In genomic region chr2:85704800-85705679, GRCh38 we compare ENCODE assay signal across 8 cellular contexts. TPM values are rescaled to one million over a fixed set of nuclear protein-coding genes. Genes with fewer than 3 reads are reported as not detected.
DNase-seq lines count a peak whose midpoint lies in the region; ATAC-seq, FAIRE-seq and TF ChIP-seq lines count a peak whose summit lies in the region.

No MANE protein-coding gene starts in this region.

- H3K4ac ChIP-seq in H1 (replicated peaks; ENCODE audit: insufficient read length, low read depth, low read length) = peak overlapping the region; percentile 87

- 0 out of 2 replicates have a peak overlapping the region, but pooled peaks have one; percentile 53 for H2BK15ac ChIP-seq in H1 (ENCODE audit: low read length)

- TF ChIP-seq POLR2A in H1 (IDR thresholded peaks at IDR 0.05; ENCODE audit: control extremely low read depth in 1 of 2, low read depth in 2 of 2, low read length in 2 of 2) = no peak

- no peak overlapping the region for H2BK20ac ChIP-seq in H1 (ENCODE audit: low read length)

- no peak overlapping the region for H2BK12ac ChIP-seq in H1 (ENCODE audit: low read depth, low read length)

- H2AK5ac ChIP-seq in H1 (ENCODE audit: low read depth, low read length) = no peak overlapping the region; the same call in 1 of the 2 replicates

- H3K4me3 ChIP-seq in BLaER1 treated with 17β-estradiol and CSF1 and Interleukin-3, amounts not matched to agents 10 nM and 100 nM = peak overlapping the region in 7 of 10 experiments; percentile 0 to 53 (median 31); a peak in 8 of 20 replicates
- H3K4me3 ChIP-seq in H1 (ENCODE audit: extremely low read depth in 1 of 4, insufficient read depth in 2 of 4, low read depth in 3 of 4, low read length in 4 of 4) (no peak overlapping the region), urinary bladder (ENCODE audit: low read depth, low read length) (no peak overlapping the region)

- H2BK5ac ChIP-seq in H1 (ENCODE audit: low read depth, low read length) = peak overlapping the region; percentile 4; the same call in 1 of the 2 replicates

- no peak for TF ChIP-seq RAD21 in H1 (IDR thresholded peaks at IDR 0.05 in 1 of 2, conservative IDR thresholded peaks at IDR 0.05 in 1 of 2; ENCODE audit: low read depth in 2 of 2, low read length in 2 of 2)

- H3K23ac ChIP-seq in H1 (ENCODE audit: insufficient read length) = no peak overlapping the region

- TF ChIP-seq EP300 in H1 (IDR thresholded peaks at IDR 0.05; ENCODE audit: borderline replicate concordance in 1 of 2, low read depth in 2 of 2, low read length in 2 of 2) = no peak

- peak; percentile 76 for ATAC-seq in GM21447 (IDR thresholded peaks at IDR 0.05; ENCODE audit: unreplicated experiment)

- H3K27ac ChIP-seq in BLaER1 treated with 17β-estradiol and CSF1 and Interleukin-3, amounts not matched to agents 10 nM and 100 nM = peak overlapping the region; percentile 70 to 97 (median 75)
- no peak overlapping the region for H3K27ac ChIP-seq in H1 (ENCODE audit: low read depth, low read length)
- H3K27ac ChIP-seq in urinary bladder (ENCODE audit: low read depth) = peak overlapping the region; percentile 12

- no peak overlapping the region for H3K14ac ChIP-seq in H1 (ENCODE audit: insufficient read length)

- H4K20me1 ChIP-seq in BLaER1 treated with 17β-estradiol and CSF1 and Interleukin-3, amounts not matched to agents 10 nM and 100 nM = no peaks in the 10 kb centered on the region
- no peaks in the 10 kb centered on the region for H4K20me1 ChIP-seq in H1 (replicated peaks in 1 of 2; ENCODE audit: control insufficient read depth in 1 of 2, insufficient read depth in 2 of 2, low read length in 2 of 2)

- H2BK120ac ChIP-seq in H1 (replicated peaks; ENCODE audit: low read depth, low read length) = no peak overlapping the region

- 90% methylated on average over 8 of the region's 8 CpGs; no CpG with 5 or more reads in 1 of the 2 experiments for WGBS in H1 (ENCODE audit: extremely low coverage in 1 of 2, insufficient coverage in 1 of 2, insufficient read length in 1 of 2, insufficient replicate concordance in 2 of 2, low coverage in 1 of 2, low lambda C conversion rate in 2 of 2, missing lambda C conversion rate in 1 of 2), 2 experiments
- 74% methylated on average over 8 of the region's 8 CpGs for WGBS in urinary bladder

- DNase-seq in NOMO-1 treated with dmso at 0.1 percent for 144 hours (lab: John Stamatoyannopoulos, UW; ENCODE audit: unreplicated experiment) (peak; percentile 42), H1 (ENCODE audit: low read depth in 1 of 2, low spot score in 2 of 2) (no peak), superior temporal gyrus (ENCODE audit: extremely low spot score) (no peak), NCI-H526 (lab: John Stamatoyannopoulos, UW) (no peak), SHP77 (lab: John Stamatoyannopoulos, UW) (no peak)

- no peak overlapping the region for H3K18ac ChIP-seq in H1 (ENCODE audit: extremely low read depth, low read length)

- FAIRE-seq in H1 (lab: Jason Lieb, UNC) = no peak

- H3K9ac ChIP-seq in BLaER1 treated with 17β-estradiol and CSF1 and Interleukin-3, amounts not matched to agents 10 nM and 100 nM = peak overlapping the region; percentile 41 to 86 (median 56)
- no peak overlapping the region for H3K9ac ChIP-seq in H1 (replicated peaks in 1 of 4; ENCODE audit: extremely low read depth in 1 of 4, low read depth in 3 of 4, low read length in 3 of 4)

- no peak overlapping the region for H4K8ac ChIP-seq in H1 (ENCODE audit: extremely low read depth, insufficient read depth, low read length)

- peak overlapping the region; percentile 78 to 97 (median 90) for H3K4me2 ChIP-seq in BLaER1 treated with 17β-estradiol and CSF1 and Interleukin-3, amounts not matched to agents 10 nM and 100 nM
- H3K4me2 ChIP-seq in H1 (ENCODE audit: insufficient read depth in 1 of 2, low read depth in 2 of 2, low read length in 2 of 2) = no peak overlapping the region

- CTCF ChIA-PET in H1 (lab: Charles Lee; ENCODE audit: partially characterized antibody) = interaction anchor here (0.8 to 7.4 kb wide), 18 partner anchors 8 to 110 kb away, joined by 3 to 80 read pairs (median 7); partner anchors contain the start of gene GNLY

- no peak overlapping the region for H4K91ac ChIP-seq in H1 (replicated peaks; ENCODE audit: insufficient read length, low read length)

- POLR2A ChIA-PET in H1 (lab: Charles Lee; ENCODE audit: partially characterized antibody) = interaction anchor here (0.6 to 2.5 kb wide), 3 partner anchors 18 to 40 kb away, joined by 3 to 10 read pairs (median 3); no protein-coding TSS in a partner anchor

- H3K56ac ChIP-seq in H1 (replicated peaks; ENCODE audit: insufficient read length, low read depth, low read length) = no peak overlapping the region

- no peaks in the 10 kb centered on the region for H3K23me2 ChIP-seq in H1 (ENCODE audit: low read depth, low read length)

- no peaks in the 10 kb centered on the region for H3K27me3 ChIP-seq in BLaER1 treated with 17β-estradiol and CSF1 and Interleukin-3, amounts not matched to agents 10 nM and 100 nM
- no peaks in the 10 kb centered on the region; a peak in 1 of 7 replicates for H3K27me3 ChIP-seq in H1 (replicated peaks in 1 of 4; ENCODE audit: control insufficient read depth in 3 of 4, extremely low read depth in 1 of 4, insufficient read depth in 3 of 4, low read length in 3 of 4)

- H3K79me1 ChIP-seq in H1 (ENCODE audit: low read depth, low read length) = no peaks in the 10 kb centered on the region

- H3K79me2 ChIP-seq in H1 (ENCODE audit: control insufficient read depth in 1 of 2, insufficient read depth in 2 of 2, low read length in 2 of 2) = no peaks in the 10 kb centered on the region

- H3K4me1 ChIP-seq in BLaER1 treated with 17β-estradiol and CSF1 and Interleukin-3, amounts not matched to agents 10 nM and 100 nM = peaks cover 59 to 89% (median 74%) of the 10 kb centered on the region in 10 experiments
- H3K4me1 ChIP-seq in H1 (replicated peaks in 1 of 4; ENCODE audit: control insufficient read depth in 3 of 4, insufficient read depth in 4 of 4, low read length in 3 of 4) (peaks cover 0 to 7% (median 4%) of the 10 kb centered on the region in 4 experiments; a peak in 4 of 7 replicates), urinary bladder (ENCODE audit: insufficient read depth) (no peaks in the 10 kb centered on the region)

- no peaks in the 10 kb centered on the region for H3K9me3 ChIP-seq in BLaER1 treated with 17β-estradiol and CSF1 and Interleukin-3, amounts not matched to agents 10 nM and 100 nM (replicated peaks in 1 of 11)
- no peaks in the 10 kb centered on the region for H3K9me3 ChIP-seq in H1 (ENCODE audit: insufficient read depth in 2 of 2, low read depth in 1 of 2, low read length in 1 of 2)

- no peak overlapping the region for H4K5ac ChIP-seq in H1 (ENCODE audit: insufficient read length, low read depth, low read length)

- H3K36me3 ChIP-seq in BLaER1 treated with 17β-estradiol and CSF1 and Interleukin-3, amounts not matched to agents 10 nM and 100 nM = no peaks in the 10 kb centered on the region
- H3K36me3 ChIP-seq in H1 (ENCODE audit: control insufficient read depth in 2 of 4, insufficient read depth in 4 of 4, low read length in 3 of 4) (no peaks in the 10 kb centered on the region), urinary bladder (ENCODE audit: insufficient read depth) (no peaks in the 10 kb centered on the region)

- H2AFZ ChIP-seq in H1 (ENCODE audit: low read length) = no peak overlapping the region

- TF ChIP-seq CTCF in H1 (IDR thresholded peaks at IDR 0.05; ENCODE audit: control extremely low read depth in 1 of 3, insufficient read depth in 1 of 3, low read depth in 1 of 3, low read length in 3 of 3) = no peak

TF ChIP-seq in H1, 55 proteins besides CTCF, POLR2A, EP300 and RAD21 (continues in another document):
- TF ChIP-seq KDM4A (IDR thresholded peaks at IDR 0.05; ENCODE audit: low read depth, low read length, severe bottlenecking) (no peak), GABPA (IDR thresholded peaks at IDR 0.05; ENCODE audit: borderline replicate concordance, insufficient read depth, low read length) (no peak), NANOG (IDR thresholded peaks at IDR 0.05; ENCODE audit: insufficient read depth, low read depth, low read length, poor library complexity, severe bottlenecking) (no peak)

RNA-seq across cellular contexts. Expression of gene GNLY, which starts 10.9 kb away (rescaled TPM):
- total RNA-seq in H1 (2021; fragmentation: NEBNext Ultra II Directional; extraction: Animal tissue kit (Norgen Biotek cat#: 25700)) = not detected in 2 replicates
- 0.03 TPM in 1 of 2 replicates, not detected in the other for polyA plus RNA-seq in H1 (2011; rRNA removed)
- polyA plus RNA-seq in H1 (2011; cell fraction: cytosol; rRNA removed) = 0.19 TPM
- 0.23 TPM for polyA plus RNA-seq in H1 (2011; cell fraction: nucleus; rRNA removed)
- 0.31 to 0.36 TPM in 2 of 4 replicates, not detected in the others for polyA plus RNA-seq in H1 (2012, experiment 1 of 2)
- polyA plus RNA-seq in H1 (2012, experiment 2 of 2) = not detected
- polyA plus RNA-seq in H1 (2013, experiment 1 of 2) = not detected
- polyA plus RNA-seq in H1 (2013, experiment 2 of 2) = not detected
- polyA minus RNA-seq in H1 (2011; rRNA and poly(A)+ RNA removed) = not detected in 2 replicates
- polyA minus RNA-seq in H1 (2011; cell fraction: cytosol; rRNA and poly(A)+ RNA removed) = not detected
- not detected for polyA minus RNA-seq in H1 (2011; cell fraction: nucleus; rRNA and poly(A)+ RNA removed)
- not detected for total RNA-seq in urinary bladder
- 1.8 TPM for polyA plus RNA-seq in urinary bladder

RNA-seq across cellular contexts. Expression of gene SFTPB, which starts 37.0 kb away (rescaled TPM):
- not detected in 2 replicates for total RNA-seq in H1 (2021; fragmentation: NEBNext Ultra II Directional; extraction: Animal tissue kit (Norgen Biotek cat#: 25700))
- polyA plus RNA-seq in H1 (2011; rRNA removed) (not detected in 2 replicates), urinary bladder (not detected)
- polyA plus RNA-seq in H1 (2011; cell fraction: cytosol; rRNA removed) = not detected
- polyA plus RNA-seq in H1 (2011; cell fraction: nucleus; rRNA removed) = not detected
- 0.05 to 0.07 TPM (median 0.05 TPM) in 3 of 4 replicates, not detected in the other for polyA plus RNA-seq in H1 (2012, experiment 1 of 2)
- polyA plus RNA-seq in H1 (2012, experiment 2 of 2) = not detected
- not detected for polyA plus RNA-seq in H1 (2013, experiment 1 of 2)
- not detected for polyA plus RNA-seq in H1 (2013, experiment 2 of 2)
- not detected in 2 replicates for polyA minus RNA-seq in H1 (2011; rRNA and poly(A)+ RNA removed)
- polyA minus RNA-seq in H1 (2011; cell fraction: cytosol; rRNA and poly(A)+ RNA removed) = not detected
- not detected for polyA minus RNA-seq in H1 (2011; cell fraction: nucleus; rRNA and poly(A)+ RNA removed)
- not detected for total RNA-seq in urinary bladder

RNA-seq across cellular contexts. Expression of gene ATOH8, which starts 48.8 kb away (rescaled TPM):
- total RNA-seq in H1 (2021; fragmentation: NEBNext Ultra II Directional; extraction: Animal tissue kit (Norgen Biotek cat#: 25700)) = 0.50 and 0.54 TPM in 2 replicates
- 0.53 and 0.74 TPM in 2 replicates for polyA plus RNA-seq in H1 (2011; rRNA removed)
- 0.74 TPM for polyA plus RNA-seq in H1 (2011; cell fraction: cytosol; rRNA removed)
- polyA plus RNA-seq in H1 (2011; cell fraction: nucleus; rRNA removed) = 0.93 TPM
- polyA plus RNA-seq in H1 (2012, experiment 1 of 2) = 0.66 to 0.90 TPM (median 0.79 TPM) in 4 replicates
- polyA plus RNA-seq in H1 (2012, experiment 2 of 2) = 0.98 TPM
- 0.30 TPM for polyA plus RNA-seq in H1 (2013, experiment 1 of 2)
- 0.31 TPM for polyA plus RNA-seq in H1 (2013, experiment 2 of 2)
- 0.29 and 0.57 TPM in 2 replicates for polyA minus RNA-seq in H1 (2011; rRNA and poly(A)+ RNA removed)
- polyA minus RNA-seq in H1 (2011; cell fraction: cytosol; rRNA and poly(A)+ RNA removed) = 1.2 TPM
- 0.50 TPM for polyA minus RNA-seq in H1 (2011; cell fraction: nucleus; rRNA and poly(A)+ RNA removed)
- 18.3 TPM for total RNA-seq in urinary bladder
- 49.2 TPM for polyA plus RNA-seq in urinary bladder

Comparison
In these comparisons a context has a peak if more than half of its experiments do, and no peak if none do; other contexts are left out.
1. H3K4me2 ChIP-seq: peak in BLaER1 treated with 17β-estradiol and CSF1 and Interleukin-3, amounts not matched to agents 10 nM and 100 nM (11 of 11); none in H1 (0 of 2).
2. H3K4me3 ChIP-seq: peak in BLaER1 treated with 17β-estradiol and CSF1 and Interleukin-3, amounts not matched to agents 10 nM and 100 nM (7 of 10); none in H1 (0 of 4) and urinary bladder (single experiment).
3. H3K9ac ChIP-seq: peak in BLaER1 treated with 17β-estradiol and CSF1 and Interleukin-3, amounts not matched to agents 10 nM and 100 nM (11 of 11); none in H1 (0 of 4).
4. RNA of gene ATOH8, which starts 48.8 kb away (total RNA-seq): 18.3 TPM in urinary bladder (single experiment); 0.50 to 0.54 TPM in H1; every median in the first group is over 10 times any median in the second.